In genomic region chr16:28110479-28110878, GRCh38 we compare ENCODE assay signal across 12 cellular contexts. TPM values are rescaled to one million over a fixed set of nuclear protein-coding genes. Genes with fewer than 3 reads are reported as not detected.
DNase-seq lines count a peak whose midpoint lies in the region; ATAC-seq and TF ChIP-seq lines count a peak whose summit lies in the region.
"Had no signal": no experiment of that assay in that cellular context is flagged by ENCODE, and none has a peak within 500 bp of the region (broad histone marks: within the 10 kb centered on the region; RNA-seq: fewer than 3 reads in every experiment).

No MANE protein-coding gene starts in this region.

- no peak overlapping the region for H3K4me3 ChIP-seq in CD4-positive, alpha-beta memory T cell (ENCODE audit: low read length in 2 of 2)
- H3K4me3 ChIP-seq in KMS-11 (IDR thresholded peaks at IDR 0.05; ENCODE audit: insufficient read depth, low read depth, low read length): no peak overlapping the region
- H3K4me3 ChIP-seq: thyroid gland had no signal

- peak overlapping the region; percentile 96 for H3K4me2 ChIP-seq in KMS-11

- POLR2A ChIA-PET in CD4-positive, alpha-beta memory T cell (lab: Charles Lee; ENCODE audit: partially characterized antibody): no interaction called here
- POLR2A ChIA-PET in activated CD8-positive, alpha-beta T cell treated with anti-CD3 and anti-CD28 coated beads for 36 hours (lab: Charles Lee): no interaction called here

- H3K27ac ChIP-seq in CD4-positive, alpha-beta memory T cell (ENCODE audit: low read depth, low read length): no peak overlapping the region
- peak overlapping the region; percentile 94; the same call in 1 of the 2 replicates for H3K27ac ChIP-seq in KMS-11
- H3K27ac ChIP-seq: thyroid gland had no signal

- peaks cover 7% of the 10 kb centered on the region for H3K4me1 ChIP-seq in CD4-positive, alpha-beta memory T cell (ENCODE audit: insufficient read depth, low read length)
- peaks cover 100% of the 10 kb centered on the region for H3K4me1 ChIP-seq in KMS-11 (ENCODE audit: low read depth, poor library complexity, severe bottlenecking)
- H3K4me1 ChIP-seq: Caco-2 had no signal

- no peak overlapping the region for H3K9ac ChIP-seq in KMS-11

- H3K9me3 ChIP-seq in CD4-positive, alpha-beta memory T cell (ENCODE audit: control insufficient read depth in 1 of 2, low read length in 2 of 2): no peaks in the 10 kb centered on the region
- H3K9me3 ChIP-seq: Caco-2, thyroid gland had no signal

- CTCF ChIA-PET in CD4-positive, alpha-beta memory T cell (lab: Charles Lee; ENCODE audit: partially characterized antibody): interaction anchor here (2.4 kb wide), 1 partner anchor 108 kb away, joined by 9 read pairs; no protein-coding TSS in a partner anchor
- CTCF ChIA-PET in activated CD8-positive, alpha-beta T cell treated with anti-CD3 and anti-CD28 coated beads for 36 hours (lab: Charles Lee): no interaction called here

- H3K36me3 ChIP-seq in CD4-positive, alpha-beta memory T cell (ENCODE audit: insufficient read depth, low read length): peaks cover 90% of the 10 kb centered on the region
- H3K36me3 ChIP-seq in KMS-11 (ENCODE audit: insufficient read depth): peaks cover 1% of the 10 kb centered on the region; the same call in 1 of the 2 replicates

- peaks cover 8 to 15% (median 11%) of the 10 kb centered on the region in 4 donors for H3K4me1 Mint-ChIP-seq in CD4-positive, alpha-beta memory T cell
- H3K4me1 Mint-ChIP-seq in activated CD8-positive, alpha-beta T cell treated with anti-CD3 and anti-CD28 coated beads for 36 hours (ENCODE audit: low read depth): peaks cover 17% of the 10 kb centered on the region
- peaks cover 9% of the 10 kb centered on the region for H3K4me1 Mint-ChIP-seq in memory B cell

- peak overlapping the region in 5 of 7 donors; percentile 47 to 80 (median 60) for H3K27ac Mint-ChIP-seq in CD4-positive, alpha-beta memory T cell
- H3K27ac Mint-ChIP-seq in activated CD8-positive, alpha-beta T cell treated with anti-CD3 and anti-CD28 coated beads for 36 hours: peak overlapping the region; percentile 13
- H3K27ac Mint-ChIP-seq in memory B cell: peak overlapping the region; percentile 70

- H2AFZ ChIP-seq in KMS-11 (ENCODE audit: low read depth): no peak overlapping the region

- DNase-seq in CD4-positive, alpha-beta memory T cell: no peak
- no peak for DNase-seq in activated CD8-positive, alpha-beta T cell treated with anti-CD3 and anti-CD28 coated beads for 36 hours
- no peak for DNase-seq in memory B cell (ENCODE audit: low spot score in 2 of 2)
- no peak for DNase-seq in omental fat pad (ENCODE audit: low spot score)
- no peak for DNase-seq in amygdala (lab: John Stamatoyannopoulos, UW)
- no peak for DNase-seq in NCI-H82 (lab: John Stamatoyannopoulos, UW)
- DNase-seq: activated CD4-positive, CD25-positive, alpha-beta regulatory T cell; Caco-2; thyroid gland had no signal

- intact Hi-C loops in CD4-positive, alpha-beta memory T cell (cut with micrococcal nuclease): no loop called here
- intact Hi-C loops in activated CD8-positive, alpha-beta T cell treated with anti-CD3 and anti-CD28 coated beads for 36 hours (cut with micrococcal nuclease): no loop called here

- no peak overlapping the region for H3K4me3 Mint-ChIP-seq in CD4-positive, alpha-beta memory T cell
- H3K4me3 Mint-ChIP-seq in activated CD8-positive, alpha-beta T cell treated with anti-CD3 and anti-CD28 coated beads for 36 hours: no peak overlapping the region
- no peak overlapping the region for H3K4me3 Mint-ChIP-seq in memory B cell

- peaks cover 75 to 93% of the 10 kb centered on the region in 2 donors for H3K36me3 Mint-ChIP-seq in CD4-positive, alpha-beta memory T cell
- peaks cover 55% of the 10 kb centered on the region for H3K36me3 Mint-ChIP-seq in activated CD8-positive, alpha-beta T cell treated with anti-CD3 and anti-CD28 coated beads for 36 hours (ENCODE audit: low read depth)
- H3K36me3 Mint-ChIP-seq in memory B cell: peaks cover 28% of the 10 kb centered on the region

- no peaks in the 10 kb centered on the region for H3K27me3 Mint-ChIP-seq in CD4-positive, alpha-beta memory T cell
- no peaks in the 10 kb centered on the region for H3K27me3 Mint-ChIP-seq in activated CD8-positive, alpha-beta T cell treated with anti-CD3 and anti-CD28 coated beads for 36 hours
- H3K27me3 Mint-ChIP-seq in memory B cell: no peaks in the 10 kb centered on the region

- H3K9me3 Mint-ChIP-seq in CD4-positive, alpha-beta memory T cell: no peaks in the 10 kb centered on the region
- no peaks in the 10 kb centered on the region for H3K9me3 Mint-ChIP-seq in activated CD8-positive, alpha-beta T cell treated with anti-CD3 and anti-CD28 coated beads for 36 hours
- no peaks in the 10 kb centered on the region for H3K9me3 Mint-ChIP-seq in memory B cell

- H3K27me3 ChIP-seq in CD4-positive, alpha-beta memory T cell (ENCODE audit: insufficient read depth, low read length): no peaks in the 10 kb centered on the region
- no peaks in the 10 kb centered on the region for H3K27me3 ChIP-seq in KMS-11 (ENCODE audit: insufficient read depth, low read depth)
- H3K27me3 ChIP-seq: thyroid gland had no signal

- no peaks in the 10 kb centered on the region for H4K20me1 ChIP-seq in KMS-11 (ENCODE audit: insufficient read depth)

- TF ChIP-seq CTCF in KMS-11 (conservative IDR thresholded peaks at IDR 0.05; ENCODE audit: low read depth, low read length) (no peak), omental fat pad (IDR thresholded peaks at IDR 0.05) (no peak)
- TF ChIP-seq CTCF in activated CD8-positive, alpha-beta T cell treated with anti-CD3 and anti-CD28 coated beads for 36 hours (IDR thresholded peaks at IDR 0.05): no peak

- peaks cover 26% of the 10 kb centered on the region; the same call in 1 of the 2 replicates for H3K79me2 ChIP-seq in KMS-11 (ENCODE audit: insufficient read depth, low read depth)

- no peak for ATAC-seq in activated CD8-positive, alpha-beta T cell treated with anti-CD3 and anti-CD28 coated beads for 36 hours
- ATAC-seq in memory B cell (ENCODE audit: low read depth) (no peak), omental fat pad (ENCODE audit: low FRiP score) (no peak), GM18502 (IDR thresholded peaks at IDR 0.05; ENCODE audit: poor library complexity, unreplicated experiment) (no peak)

RNA-seq across cellular contexts. Expression of gene GSG1L, which starts 47.0 kb away (rescaled TPM):
- not detected for total RNA-seq in CD4-positive, alpha-beta memory T cell
- polyA plus RNA-seq in CD4-positive, alpha-beta memory T cell: under 1 TPM in 1 of 2 donors, not detected in 1; 0.27 TPM
- not detected for total RNA-seq in activated CD8-positive, alpha-beta T cell treated with anti-CD3 and anti-CD28 coated beads for 36 hours
- total RNA-seq in omental fat pad: not detected
- total RNA-seq: Caco-2, NCI-H460, thyroid gland had no signal

Comparison
In these comparisons a context has a peak if more than half of its experiments do, and no peak if none do; other contexts are left out.
1. H3K27ac Mint-ChIP-seq: peak in every context shown above with its lines; median percentile 70 in memory B cell; 60 in CD4-positive, alpha-beta memory T cell; 13 in activated CD8-positive, alpha-beta T cell treated with anti-CD3 and anti-CD28 coated beads for 36 hours.